ENCODE assay signal across 22 cellular contexts in the genomic region with DNA sequence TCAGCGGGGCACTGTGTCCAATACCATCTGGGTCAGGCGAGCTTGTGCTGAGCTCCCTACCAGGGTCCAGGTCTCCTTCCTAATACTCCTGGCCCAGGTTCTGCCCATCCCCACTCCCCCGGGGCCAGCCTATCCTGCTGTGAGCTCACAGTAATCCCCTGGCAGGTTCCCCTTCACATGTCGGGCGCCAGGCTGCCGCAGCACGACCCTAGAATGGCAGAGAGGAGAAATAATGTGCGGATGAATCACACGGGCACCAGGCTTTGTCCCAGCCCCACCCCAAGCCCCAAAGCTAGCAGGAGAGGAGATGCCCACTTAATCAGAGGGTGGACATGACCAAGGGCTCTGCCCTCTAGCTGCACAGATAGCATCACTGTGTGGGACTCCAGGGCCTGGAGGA. TPM values are rescaled to one million over a fixed set of nuclear protein-coding genes. Genes with fewer than 3 reads are reported as not detected.
DNase-seq lines count a peak whose midpoint lies in the region; ATAC-seq and TF ChIP-seq lines count a peak whose summit lies in the region.
"Had no signal": no experiment of that assay in that cellular context is flagged by ENCODE, and none has a peak within 500 bp of the region (broad histone marks: within the 10 kb centered on the region; RNA-seq: fewer than 3 reads in every experiment).

No MANE protein-coding gene starts in this region.

- no peak overlapping the region for H3K4ac ChIP-seq in trophoblast cell (ENCODE audit: low read depth, low read length)

- H2AFZ ChIP-seq in trophoblast cell (ENCODE audit: insufficient read depth, low read length, poor library complexity), result no peak overlapping the region
- H2AFZ ChIP-seq: GM23338 had no signal

- H2BK12ac ChIP-seq in trophoblast cell (ENCODE audit: low read length), result peak overlapping the region; percentile 37

- ATAC-seq in heart right ventricle, result no peak
- ATAC-seq: GM12878, GM23338 had no signal

- H3K14ac ChIP-seq in trophoblast cell (ENCODE audit: low read length), result peak overlapping the region; percentile 20

- no peak overlapping the region for H3K4me3 Mint-ChIP-seq in endothelial cell (ENCODE audit: unreplicated experiment)
- H3K4me3 Mint-ChIP-seq: CD4-positive, alpha-beta T cell; GM23338 had no signal

- peak overlapping the region; percentile 57 for H3K18ac ChIP-seq in trophoblast cell (ENCODE audit: low read length)

- H3K36me3 Mint-ChIP-seq in endothelial cell (ENCODE audit: low read depth, unreplicated experiment), result peaks cover 6% of the 10 kb centered on the region

- no peak for TF ChIP-seq CTCF in endothelial cell (IDR thresholded peaks at IDR 0.05; ENCODE audit: unreplicated experiment)
- no peak for TF ChIP-seq CTCF in heart right ventricle (IDR thresholded peaks at IDR 0.05)

- peaks cover 11 to 19% of the 10 kb centered on the region in 2 experiments for H3K4me1 ChIP-seq in trophoblast cell (ENCODE audit: control insufficient read depth in 1 of 2, insufficient read depth in 2 of 2, low read length in 2 of 2)
- H3K4me1 ChIP-seq in heart right ventricle, result peaks cover 0 to 18% (median 6%) of the 10 kb centered on the region in 9 donors

- no peaks in the 10 kb centered on the region for H3K79me1 ChIP-seq in trophoblast cell (ENCODE audit: low read length)

- H4K8ac ChIP-seq in trophoblast cell (ENCODE audit: low read depth, low read length), result peak overlapping the region; percentile 42

- H2BK5ac ChIP-seq in trophoblast cell (ENCODE audit: low read depth, low read length, poor library complexity), result no peak overlapping the region

- H3K23ac ChIP-seq in trophoblast cell (ENCODE audit: low read length), result no peak overlapping the region

- no peak overlapping the region for H3K9ac ChIP-seq in trophoblast cell (ENCODE audit: low read length)
- H3K9ac ChIP-seq: KMS-11 had no signal

- peaks cover 10% of the 10 kb centered on the region for H3K27me3 Mint-ChIP-seq in endothelial cell (ENCODE audit: unreplicated experiment)
- H3K27me3 Mint-ChIP-seq: CD4-positive, alpha-beta T cell had no signal

- peak; percentile 75 to 79 for DNase-seq in NCI-H524 (lab: John Stamatoyannopoulos, UW)
- DNase-seq in NCI-H524 treated with DMSO at 0.1 percent for 48 hours (lab: John Stamatoyannopoulos, UW), result no peak
- DNase-seq in NCI-H82 treated with DMSO at 0.1 percent for 48 hours (lab: John Stamatoyannopoulos, UW; ENCODE audit: unreplicated experiment), result peak; percentile 24
- no peak for DNase-seq in endothelial cell (ENCODE audit: low spot score)
- DNase-seq in trophoblast cell, result no peak
- no peak for DNase-seq in glomerular visceral epithelial cell (ENCODE audit: extremely low spot score)
- no peak for DNase-seq in heart right ventricle
- DNase-seq in activated naive CD4-positive, alpha-beta T cell (lab: John Stamatoyannopoulos, UW), result no peak
- DNase-seq: Caco-2; CD4-positive, alpha-beta T cell; DMS153; GF-D8; NCI-H1417 treated with DMSO at 0.1 percent for 48 hours; NCI-H187 treated with DMSO at 0.1 percent for 48 hours; NCI-H2227 treated with DMSO at 0.1 percent for 48 hours; NCI-H510A treated with DMSO at 0.1 percent for 48 hours; SHP77 had no signal

- H3K9me3 Mint-ChIP-seq in endothelial cell (ENCODE audit: unreplicated experiment), result no peaks in the 10 kb centered on the region
- H3K9me3 Mint-ChIP-seq: CD4-positive, alpha-beta T cell; GM23338 had no signal

- H3K4me1 Mint-ChIP-seq in endothelial cell (ENCODE audit: unreplicated experiment), result peaks cover 27% of the 10 kb centered on the region

- peaks cover 31 to 37% of the 10 kb centered on the region in 2 experiments for H3K36me3 ChIP-seq in trophoblast cell (ENCODE audit: control insufficient read depth in 1 of 2, insufficient read depth in 2 of 2, low read length in 2 of 2)
- H3K36me3 ChIP-seq in heart right ventricle, result peaks cover 0 to 59% (median 11%) of the 10 kb centered on the region in 9 donors

- H2AK5ac ChIP-seq in trophoblast cell (ENCODE audit: low read length), result no peak overlapping the region

- H3K4me3 ChIP-seq in trophoblast cell (ENCODE audit: low read depth, low read length), result no peak overlapping the region
- no peak overlapping the region for H3K4me3 ChIP-seq in heart right ventricle
- H3K4me3 ChIP-seq: GM12878, GM23338, SK-N-MC had no signal

- H3K27me3 ChIP-seq in trophoblast cell (ENCODE audit: insufficient read depth, low read length) (no peaks in the 10 kb centered on the region), heart right ventricle (no peaks in the 10 kb centered on the region)

- H3K4me2 ChIP-seq in trophoblast cell (ENCODE audit: low read length), result no peak overlapping the region
- H3K4me2 ChIP-seq: GM23338, KMS-11 had no signal

- H3K9me3 ChIP-seq in trophoblast cell (ENCODE audit: insufficient read depth, low read depth, low read length), result no peaks in the 10 kb centered on the region
- no peaks in the 10 kb centered on the region for H3K9me3 ChIP-seq in heart right ventricle
- H3K9me3 ChIP-seq: Caco-2 had no signal

- intact Hi-C loops in heart right ventricle (cut with DNase I), result loop anchor here in 3 of 10 donors (10.0 kb wide), 2 partner anchors 65 to 75 kb away; no protein-coding TSS in a partner anchor

- H4K12ac ChIP-seq in trophoblast cell (ENCODE audit: low read depth, low read length), result no peak overlapping the region

- no peaks in the 10 kb centered on the region for H3K79me2 ChIP-seq in trophoblast cell (ENCODE audit: control insufficient read depth, insufficient read depth, low read length, poor library complexity)

- H4K91ac ChIP-seq in trophoblast cell (ENCODE audit: low read depth, low read length), result peak overlapping the region; percentile 32

- peak overlapping the region; percentile 30 for H2BK120ac ChIP-seq in trophoblast cell (ENCODE audit: insufficient read depth, low read length, poor library complexity)

- WGBS in trophoblast cell (ENCODE audit: extremely low coverage, insufficient coverage, insufficient read length), result no CpG with 5 or more reads among the region's 9 CpGs
- WGBS in heart right ventricle, 2 donors, result 90% methylated on average over 9 of the region's 9 CpGs

- H3K27ac Mint-ChIP-seq in endothelial cell (ENCODE audit: unreplicated experiment), result peak overlapping the region; percentile 36
- H3K27ac Mint-ChIP-seq: CD4-positive, alpha-beta T cell; GM23338 had no signal

- no peak overlapping the region for H3K27ac ChIP-seq in trophoblast cell (ENCODE audit: low read depth, low read length)
- H3K27ac ChIP-seq in heart right ventricle, result no peak overlapping the region
- H3K27ac ChIP-seq: 22Rv1, KMS-11, SK-N-MC had no signal

RNA-seq across cellular contexts. Expression of a gene that starts 39.6 kb away (rescaled TPM):
- 87.0 TPM for total RNA-seq in endothelial cell (ENCODE audit: unreplicated experiment)
- polyA plus RNA-seq in trophoblast cell (2013), result 28.0 and 29.6 TPM in 2 replicates
- 10 to 100 TPM; 15.1 to 37.1 (median 20.9) TPM for total RNA-seq in heart right ventricle
- 10 to 100 TPM in 1 of 2 donors, 1 to 10 TPM in 1; 8.0 to 10.8 TPM for polyA plus RNA-seq in heart right ventricle

RNA-seq across cellular contexts. Expression of a gene that starts 52.6 kb away (rescaled TPM):
- 35.3 TPM for total RNA-seq in endothelial cell (ENCODE audit: unreplicated experiment)
- 23.7 and 23.9 TPM in 2 replicates for polyA plus RNA-seq in trophoblast cell (2013)
- total RNA-seq in heart right ventricle, result 10 to 100 TPM; 22.9 to 31.3 (median 26.0) TPM
- polyA plus RNA-seq in heart right ventricle, result 10 to 100 TPM; 12.8 to 21.5 TPM

RNA-seq across cellular contexts. Expression of a gene that starts 55.1 kb away (rescaled TPM):
- total RNA-seq in endothelial cell (ENCODE audit: unreplicated experiment) (14.7 TPM), heart right ventricle (10 to 100 TPM in 2 of 10 donors, 1 to 10 TPM in 8; 6.5 to 12.6 (median 9.0) TPM)
- polyA plus RNA-seq in trophoblast cell (2013), result 2.9 and 3.5 TPM in 2 replicates
- polyA plus RNA-seq in heart right ventricle, result 10 to 100 TPM in 1 of 2 donors, 1 to 10 TPM in 1; 6.3 to 15.4 TPM

Comparison
In these comparisons a context has a peak if more than half of its experiments do, and no peak if none do; other contexts are left out.
1. DNase-seq: peak in NCI-H524 (2 of 2) and NCI-H82 treated with DMSO at 0.1 percent for 48 hours (single experiment); none in NCI-H524 treated with DMSO at 0.1 percent for 48 hours (single experiment), endothelial cell (single experiment), trophoblast cell (0 of 2), glomerular visceral epithelial cell (single experiment), heart right ventricle (0 of 2) and activated naive CD4-positive, alpha-beta T cell (0 of 4).